Comparison of ENCODE assay signal across 1 cellular context in genomic region chr1:8392522-8392921, GRCh38.
A peak's percentile ranks its signal among the peaks of the same experiment; 100 is the strongest.
TF ChIP-seq lines count a peak whose summit lies in the region.

No MANE protein-coding gene starts in this region.

TF ChIP-seq in SK-N-SH, 30 proteins besides CTCF, POLR2A, EP300 and RAD21 (continued from another document):
- TF ChIP-seq IRF3 (IDR thresholded peaks at IDR 0.05; ENCODE audit: low read depth, low read length) (no peak), SMC3 (IDR thresholded peaks at IDR 0.05; ENCODE audit: low read depth, low read length) (no peak), GATA2 (CRISPR knock-in tag; IDR thresholded peaks at IDR 0.05) (peak; percentile 48), GABPA (IDR thresholded peaks at IDR 0.05; ENCODE audit: low read depth) (no peak), SIN3A (IDR thresholded peaks at IDR 0.05; ENCODE audit: borderline replicate concordance, low read depth, low read length) (no peak), USF2 (IDR thresholded peaks at IDR 0.05; ENCODE audit: borderline replicate concordance, low read depth, low read length) (no peak), RCOR1 (IDR thresholded peaks at IDR 0.05; ENCODE audit: low read length) (0 out of 2 replicates have a peak, but pooled peaks have one; percentile 52), YY1 (IDR thresholded peaks at IDR 0.05; ENCODE audit: low read depth) (no peak), ELF1 (IDR thresholded peaks at IDR 0.05) (no peak), RXRA (IDR thresholded peaks at IDR 0.05; ENCODE audit: borderline replicate concordance, low read depth) (no peak), TCF12 (IDR thresholded peaks at IDR 0.05) (no peak), REST (IDR thresholded peaks at IDR 0.05; ENCODE audit: low read depth, low read length) (no peak)
TF ChIP-seq in SK-N-SH: peak in this region for 3.
